2 cellular contexts compared by ENCODE assay signal in the genomic region with DNA sequence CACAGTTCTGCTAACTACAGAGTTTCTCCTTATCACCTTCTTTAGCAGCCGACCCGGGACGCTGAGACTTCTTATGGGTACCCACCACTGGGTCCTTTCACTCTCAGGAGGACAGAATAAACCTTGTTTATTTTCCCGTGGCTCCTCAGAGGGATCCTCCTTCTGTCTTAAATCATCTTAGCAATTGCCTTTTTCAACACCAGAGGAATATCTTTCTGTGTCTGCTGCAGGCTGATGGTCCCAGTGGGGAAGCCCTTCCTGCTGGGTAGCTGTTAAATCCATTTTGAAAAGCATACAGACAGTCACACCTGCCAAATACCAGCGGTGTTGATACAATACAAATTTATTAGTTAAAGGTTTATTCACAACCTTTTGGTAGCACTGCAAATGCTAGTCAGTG.
TF ChIP-seq lines count a peak whose summit lies in the region.

No MANE protein-coding gene starts in this region.

TF ChIP-seq in A549, 52 proteins besides CTCF, POLR2A, EP300 and RAD21 (continued from another document):
- TF ChIP-seq BCL3 (IDR thresholded peaks at IDR 0.05), result no peak
- TF ChIP-seq EHMT2 (IDR thresholded peaks at IDR 0.05; ENCODE audit: low read depth), result no peak
- TF ChIP-seq SMC3 (IDR thresholded peaks at IDR 0.05), result no peak
- TF ChIP-seq, protein P1, sequence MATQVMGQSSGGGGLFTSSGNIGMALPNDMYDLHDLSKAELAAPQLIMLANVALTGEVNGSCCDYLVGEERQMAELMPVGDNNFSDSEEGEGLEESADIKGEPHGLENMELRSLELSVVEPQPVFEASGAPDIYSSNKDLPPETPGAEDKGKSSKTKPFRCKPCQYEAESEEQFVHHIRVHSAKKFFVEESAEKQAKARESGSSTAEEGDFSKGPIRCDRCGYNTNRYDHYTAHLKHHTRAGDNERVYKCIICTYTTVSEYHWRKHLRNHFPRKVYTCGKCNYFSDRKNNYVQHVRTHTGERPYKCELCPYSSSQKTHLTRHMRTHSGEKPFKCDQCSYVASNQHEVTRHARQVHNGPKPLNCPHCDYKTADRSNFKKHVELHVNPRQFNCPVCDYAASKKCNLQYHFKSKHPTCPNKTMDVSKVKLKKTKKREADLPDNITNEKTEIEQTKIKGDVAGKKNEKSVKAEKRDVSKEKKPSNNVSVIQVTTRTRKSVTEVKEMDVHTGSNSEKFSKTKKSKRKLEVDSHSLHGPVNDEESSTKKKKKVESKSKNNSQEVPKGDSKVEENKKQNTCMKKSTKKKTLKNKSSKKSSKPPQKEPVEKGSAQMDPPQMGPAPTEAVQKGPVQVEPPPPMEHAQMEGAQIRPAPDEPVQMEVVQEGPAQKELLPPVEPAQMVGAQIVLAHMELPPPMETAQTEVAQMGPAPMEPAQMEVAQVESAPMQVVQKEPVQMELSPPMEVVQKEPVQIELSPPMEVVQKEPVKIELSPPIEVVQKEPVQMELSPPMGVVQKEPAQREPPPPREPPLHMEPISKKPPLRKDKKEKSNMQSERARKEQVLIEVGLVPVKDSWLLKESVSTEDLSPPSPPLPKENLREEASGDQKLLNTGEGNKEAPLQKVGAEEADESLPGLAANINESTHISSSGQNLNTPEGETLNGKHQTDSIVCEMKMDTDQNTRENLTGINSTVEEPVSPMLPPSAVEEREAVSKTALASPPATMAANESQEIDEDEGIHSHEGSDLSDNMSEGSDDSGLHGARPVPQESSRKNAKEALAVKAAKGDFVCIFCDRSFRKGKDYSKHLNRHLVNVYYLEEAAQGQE (IDR thresholded peaks at IDR 0.05), result no peak
- no peak for TF ChIP-seq HOXB5 (CRISPR knock-in tag; IDR thresholded peaks at IDR 0.05)
- no peak for TF ChIP-seq ZFP36 (IDR thresholded peaks at IDR 0.05; ENCODE audit: borderline replicate concordance, partially characterized antibody)
- no peak for TF ChIP-seq JUNB (IDR thresholded peaks at IDR 0.05)
- no peak for TF ChIP-seq JUN (IDR thresholded peaks at IDR 0.05)
- TF ChIP-seq ZNF302 (CRISPR knock-in tag; IDR thresholded peaks at IDR 0.05), result no peak
- TF ChIP-seq RCOR1 (IDR thresholded peaks at IDR 0.05; ENCODE audit: low read depth, low read length), result no peak
- TF ChIP-seq, protein P2, sequence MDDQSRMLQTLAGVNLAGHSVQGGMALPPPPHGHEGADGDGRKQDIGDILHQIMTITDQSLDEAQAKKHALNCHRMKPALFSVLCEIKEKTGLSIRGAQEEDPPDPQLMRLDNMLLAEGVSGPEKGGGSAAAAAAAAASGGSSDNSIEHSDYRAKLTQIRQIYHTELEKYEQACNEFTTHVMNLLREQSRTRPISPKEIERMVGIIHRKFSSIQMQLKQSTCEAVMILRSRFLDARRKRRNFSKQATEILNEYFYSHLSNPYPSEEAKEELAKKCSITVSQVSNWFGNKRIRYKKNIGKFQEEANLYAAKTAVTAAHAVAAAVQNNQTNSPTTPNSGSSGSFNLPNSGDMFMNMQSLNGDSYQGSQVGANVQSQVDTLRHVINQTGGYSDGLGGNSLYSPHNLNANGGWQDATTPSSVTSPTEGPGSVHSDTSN (IDR thresholded peaks at IDR 0.05), result no peak
- TF ChIP-seq CBX8 (IDR thresholded peaks at IDR 0.05), result no peak
- TF ChIP-seq TP53 (CRISPR knock-in tag; IDR thresholded peaks at IDR 0.05), result no peak

TF ChIP-seq in GM23338, 12 proteins besides CTCF, POLR2A, EP300 and RAD21 (continued from another document):
- TF ChIP-seq, protein P3, sequence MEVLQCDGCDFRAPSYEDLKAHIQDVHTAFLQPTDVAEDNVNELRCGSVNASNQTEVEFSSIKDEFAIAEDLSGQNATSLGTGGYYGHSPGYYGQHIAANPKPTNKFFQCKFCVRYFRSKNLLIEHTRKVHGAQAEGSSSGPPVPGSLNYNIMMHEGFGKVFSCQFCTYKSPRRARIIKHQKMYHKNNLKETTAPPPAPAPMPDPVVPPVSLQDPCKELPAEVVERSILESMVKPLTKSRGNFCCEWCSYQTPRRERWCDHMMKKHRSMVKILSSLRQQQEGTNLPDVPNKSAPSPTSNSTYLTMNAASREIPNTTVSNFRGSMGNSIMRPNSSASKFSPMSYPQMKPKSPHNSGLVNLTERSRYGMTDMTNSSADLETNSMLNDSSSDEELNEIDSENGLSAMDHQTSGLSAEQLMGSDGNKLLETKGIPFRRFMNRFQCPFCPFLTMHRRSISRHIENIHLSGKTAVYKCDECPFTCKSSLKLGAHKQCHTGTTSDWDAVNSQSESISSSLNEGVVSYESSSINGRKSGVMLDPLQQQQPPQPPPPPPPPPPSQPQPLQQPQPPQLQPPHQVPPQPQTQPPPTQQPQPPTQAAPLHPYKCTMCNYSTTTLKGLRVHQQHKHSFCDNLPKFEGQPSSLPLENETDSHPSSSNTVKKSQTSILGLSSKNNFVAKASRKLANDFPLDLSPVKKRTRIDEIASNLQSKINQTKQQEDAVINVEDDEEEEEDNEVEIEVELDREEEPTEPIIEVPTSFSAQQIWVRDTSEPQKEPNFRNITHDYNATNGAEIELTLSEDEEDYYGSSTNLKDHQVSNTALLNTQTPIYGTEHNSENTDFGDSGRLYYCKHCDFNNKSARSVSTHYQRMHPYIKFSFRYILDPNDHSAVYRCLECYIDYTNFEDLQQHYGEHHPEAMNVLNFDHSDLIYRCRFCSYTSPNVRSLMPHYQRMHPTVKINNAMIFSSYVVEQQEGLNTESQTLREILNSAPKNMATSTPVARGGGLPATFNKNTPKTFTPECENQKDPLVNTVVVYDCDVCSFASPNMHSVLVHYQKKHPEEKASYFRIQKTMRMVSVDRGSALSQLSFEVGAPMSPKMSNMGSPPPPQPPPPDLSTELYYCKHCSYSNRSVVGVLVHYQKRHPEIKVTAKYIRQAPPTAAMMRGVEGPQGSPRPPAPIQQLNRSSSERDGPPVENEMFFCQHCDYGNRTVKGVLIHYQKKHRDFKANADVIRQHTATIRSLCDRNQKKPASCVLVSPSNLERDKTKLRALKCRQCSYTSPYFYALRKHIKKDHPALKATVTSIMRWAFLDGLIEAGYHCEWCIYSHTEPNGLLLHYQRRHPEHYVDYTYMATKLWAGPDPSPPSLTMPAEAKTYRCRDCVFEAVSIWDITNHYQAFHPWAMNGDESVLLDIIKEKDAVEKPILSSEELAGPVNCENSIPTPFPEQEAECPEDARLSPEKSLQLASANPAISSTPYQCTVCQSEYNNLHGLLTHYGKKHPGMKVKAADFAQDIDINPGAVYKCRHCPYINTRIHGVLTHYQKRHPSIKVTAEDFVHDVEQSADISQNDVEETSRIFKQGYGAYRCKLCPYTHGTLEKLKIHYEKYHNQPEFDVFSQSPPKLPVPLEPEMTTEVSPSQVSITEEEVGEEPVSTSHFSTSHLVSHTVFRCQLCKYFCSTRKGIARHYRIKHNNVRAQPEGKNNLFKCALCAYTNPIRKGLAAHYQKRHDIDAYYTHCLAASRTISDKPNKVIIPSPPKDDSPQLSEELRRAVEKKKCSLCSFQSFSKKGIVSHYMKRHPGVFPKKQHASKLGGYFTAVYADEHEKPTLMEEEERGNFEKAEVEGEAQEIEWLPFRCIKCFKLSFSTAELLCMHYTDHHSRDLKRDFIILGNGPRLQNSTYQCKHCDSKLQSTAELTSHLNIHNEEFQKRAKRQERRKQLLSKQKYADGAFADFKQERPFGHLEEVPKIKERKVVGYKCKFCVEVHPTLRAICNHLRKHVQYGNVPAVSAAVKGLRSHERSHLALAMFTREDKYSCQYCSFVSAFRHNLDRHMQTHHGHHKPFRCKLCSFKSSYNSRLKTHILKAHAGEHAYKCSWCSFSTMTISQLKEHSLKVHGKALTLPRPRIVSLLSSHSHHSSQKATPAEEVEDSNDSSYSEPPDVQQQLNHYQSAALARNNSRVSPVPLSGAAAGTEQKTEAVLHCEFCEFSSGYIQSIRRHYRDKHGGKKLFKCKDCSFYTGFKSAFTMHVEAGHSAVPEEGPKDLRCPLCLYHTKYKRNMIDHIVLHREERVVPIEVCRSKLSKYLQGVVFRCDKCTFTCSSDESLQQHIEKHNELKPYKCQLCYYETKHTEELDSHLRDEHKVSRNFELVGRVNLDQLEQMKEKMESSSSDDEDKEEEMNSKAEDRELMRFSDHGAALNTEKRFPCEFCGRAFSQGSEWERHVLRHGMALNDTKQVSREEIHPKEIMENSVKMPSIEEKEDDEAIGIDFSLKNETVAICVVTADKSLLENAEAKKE (CRISPR knock-in tag; IDR thresholded peaks at IDR 0.05), result no peak
- TF ChIP-seq EZH2 (IDR thresholded peaks at IDR 0.05; ENCODE audit: low read depth, unreplicated experiment) (no peak), CREB1 (CRISPR knock-in tag; IDR thresholded peaks at IDR 0.05; ENCODE audit: low read depth) (no peak), ZNF114 (CRISPR knock-in tag; IDR thresholded peaks at IDR 0.05) (no peak), ZNF331 (CRISPR knock-in tag; IDR thresholded peaks at IDR 0.05; ENCODE audit: low read depth) (no peak), EZH2phosphoT487 (IDR thresholded peaks at IDR 0.05; ENCODE audit: unreplicated experiment) (no peak), ETS1 (IDR thresholded peaks at IDR 0.05) (no peak), JUNB (IDR thresholded peaks at IDR 0.05; ENCODE audit: unreplicated experiment) (no peak)
- TF ChIP-seq, protein P1 (IDR thresholded peaks at IDR 0.05; ENCODE audit: unreplicated experiment), result no peak
